1 cellular context compared by ENCODE assay signal in genomic region chr16:53882310-53882709, GRCh38.
TF ChIP-seq lines count a peak whose summit lies in the region.

No MANE protein-coding gene starts in this region.

TF ChIP-seq in K562, 482 proteins besides CTCF, POLR2A, EP300 and RAD21 (continued from another document):
- TF ChIP-seq NCOA1 (IDR thresholded peaks at IDR 0.05; ENCODE audit: low read depth) = no peak
- no peak for TF ChIP-seq ETV1 (tag; conservative IDR thresholded peaks at IDR 0.05; ENCODE audit: low read depth)
- no peak for TF ChIP-seq TARDBP (IDR thresholded peaks at IDR 0.05)
- no peak for TF ChIP-seq NKRF (IDR thresholded peaks at IDR 0.05; ENCODE audit: borderline replicate concordance)
- no peak for TF ChIP-seq ZNF282 (CRISPR knock-in tag; IDR thresholded peaks at IDR 0.05)
- no peak for TF ChIP-seq RBM14 (IDR thresholded peaks at IDR 0.05; ENCODE audit: borderline replicate concordance, insufficient read depth, low read depth, low read length)
- TF ChIP-seq ZNF407 (IDR thresholded peaks at IDR 0.05; ENCODE audit: low read depth) = no peak
- TF ChIP-seq ILK (tag; IDR thresholded peaks at IDR 0.05; ENCODE audit: borderline replicate concordance, low read depth) = no peak
- TF ChIP-seq ZFPM2 (CRISPR knock-in tag; IDR thresholded peaks at IDR 0.05) = no peak
- TF ChIP-seq ZNF175 (CRISPR knock-in tag; IDR thresholded peaks at IDR 0.05; ENCODE audit: low read depth) = no peak
- no peak for TF ChIP-seq COPS2 (conservative IDR thresholded peaks at IDR 0.05)
- TF ChIP-seq SFPQ (IDR thresholded peaks at IDR 0.05; ENCODE audit: low read depth, low read length) = no peak
- TF ChIP-seq MTF1 (CRISPR knock-in tag; IDR thresholded peaks at IDR 0.05; ENCODE audit: borderline replicate concordance) = no peak
- TF ChIP-seq ZNF444 (CRISPR knock-in tag; IDR thresholded peaks at IDR 0.05) = no peak
- no peak for TF ChIP-seq MITF (IDR thresholded peaks at IDR 0.05)
